In genomic region chr11:73972620-73973449, GRCh38 we compare ENCODE assay signal across 12 cellular contexts. TPM values are rescaled to one million over a fixed set of nuclear protein-coding genes. Genes with fewer than 3 reads are reported as not detected.
A peak's percentile ranks its signal among the peaks of the same experiment; 100 is the strongest.
DNase-seq lines count a peak whose midpoint lies in the region; ATAC-seq, FAIRE-seq and TF ChIP-seq lines count a peak whose summit lies in the region.
"Had no signal": no experiment of that assay in that cellular context is flagged by ENCODE, and none has a peak within 500 bp of the region (broad histone marks: within the 10 kb centered on the region; RNA-seq: fewer than 3 reads in every experiment).

No MANE protein-coding gene starts in this region.

- no peak overlapping the region for H3K4me2 ChIP-seq in K562 (ENCODE audit: insufficient read depth, low read length)

- CTCF ChIA-PET in K562 (lab: Yijun Ruan, JAX; ENCODE audit: low intra/inter-chr PET ratio) = no interaction called here

- no peaks in the 10 kb centered on the region for H3K9me1 ChIP-seq in K562 (ENCODE audit: control insufficient read depth, insufficient read depth, low read length)

- TF ChIP-seq CTCF in K562 (IDR thresholded peaks at IDR 0.05 in 2 of 3, conservative IDR thresholded peaks at IDR 0.05 in 1 of 3; ENCODE audit: insufficient read depth in 2 of 3, low read depth in 1 of 3, low read length in 3 of 3) = no peak

- peak; percentile 62; the same call in 1 of the 2 replicates for TF ChIP-seq POLR2A in K562 (conservative IDR thresholded peaks at IDR 0.05)

- H3K9me3 Mint-ChIP-seq in stimulated activated effector memory CD8-positive, alpha-beta T cell treated with anti-CD3 and anti-CD28 coated beads, Interleukin-12 subunit alpha, Interleukin-12 subunit beta, amount 100 ng/mL, for 72 hours = no peaks in the 10 kb centered on the region

- H4K20me1 ChIP-seq in K562 (replicated peaks; ENCODE audit: control insufficient read depth, insufficient read depth, low read length) = peaks cover 14% of the 10 kb centered on the region

- H3K4me3 Mint-ChIP-seq in stimulated activated effector memory CD8-positive, alpha-beta T cell treated with anti-CD3 and anti-CD28 coated beads, Interleukin-12 subunit alpha, Interleukin-12 subunit beta, amount 100 ng/mL, for 72 hours = peak overlapping the region; percentile 99

- H2AFZ ChIP-seq in K562 (ENCODE audit: low read depth, low read length) = no peak overlapping the region

- no peak for TF ChIP-seq RAD21 in K562 (CRISPR knock-in tag; conservative IDR thresholded peaks at IDR 0.05 in 1 of 2, IDR thresholded peaks at IDR 0.05 in 1 of 2)

- H3K4me1 ChIP-seq in K562 (replicated peaks in 1 of 2; ENCODE audit: control insufficient read depth in 2 of 2, insufficient read depth in 2 of 2, low read length in 2 of 2) = peaks cover 12 to 40% of the 10 kb centered on the region in 2 experiments; a peak in 4 of 5 replicates

- no peak overlapping the region for H3K4me3 ChIP-seq in K562
- H3K4me3 ChIP-seq: skin epidermis had no signal

- peak; percentile 49 for DNase-seq in activated T-cell treated with anti-CD3 and anti-CD28 coated beads, Interleukin-2, amount 50 U/mL, for 1 hour
- DNase-seq in activated T-cell treated with anti-CD3 and anti-CD28 coated beads for 4 hours = no peak
- DNase-seq in NAMALWA (ENCODE audit: low spot score) = peak; percentile 24
- peak in 2 of 4 experiments; percentile 10 to 25 for DNase-seq in K562 (ENCODE audit: extremely low read depth in 1 of 4, low spot score in 3 of 4)
- no peak for DNase-seq in stimulated activated effector memory CD8-positive, alpha-beta T cell treated with anti-CD3 and anti-CD28 coated beads, Interleukin-12 subunit alpha, Interleukin-12 subunit beta, amount 100 ng/mL, for 72 hours (ENCODE audit: low spot score in 2 of 2)
- DNase-seq in LoVo (ENCODE audit: low spot score) = no peak
- no peak for DNase-seq in activated effector memory CD4-positive, alpha-beta T cell treated with Interleukin-2 at 50 U/mL for 16 hours
- no peak for DNase-seq in superior temporal gyrus (ENCODE audit: extremely low spot score)
- DNase-seq: amygdala, MM.1S had no signal

- no peak for FAIRE-seq in K562 (lab: Jason Lieb, UNC)
- FAIRE-seq: TTC549 had no signal

- intact Hi-C loops in K562 (cut with micrococcal nuclease) = no loop called here

- no peak for TF ChIP-seq EP300 in K562 (IDR thresholded peaks at IDR 0.05; ENCODE audit: low read length)

- peak overlapping the region; percentile 98 for H3K27ac Mint-ChIP-seq in stimulated activated effector memory CD8-positive, alpha-beta T cell treated with anti-CD3 and anti-CD28 coated beads, Interleukin-12 subunit alpha, Interleukin-12 subunit beta, amount 100 ng/mL, for 72 hours

- in situ Hi-C loops in K562 (cut with MboI) = no loop called here

- POLR2A ChIA-PET in K562 (lab: Yijun Ruan, JAX) = interaction anchor here (0.6 to 5.7 kb wide), 10 partner anchors 8 to 267 kb away, joined by 3 to 54 read pairs (median 4); partner anchors contain the start of gene UCP2

- BruUV-seq in K562 (replicated peaks; lab: Mats Ljungman, UMichigan) = no TSS peak

- peak; percentile 11 for ATAC-seq in K562
- ATAC-seq in stimulated activated effector memory CD8-positive, alpha-beta T cell treated with anti-CD3 and anti-CD28 coated beads, Interleukin-12 subunit alpha, Interleukin-12 subunit beta, amount 100 ng/mL, for 72 hours = no peak

- peaks cover 96% of the 10 kb centered on the region for H3K4me1 Mint-ChIP-seq in stimulated activated effector memory CD8-positive, alpha-beta T cell treated with anti-CD3 and anti-CD28 coated beads, Interleukin-12 subunit alpha, Interleukin-12 subunit beta, amount 100 ng/mL, for 72 hours

- H3K27ac ChIP-seq in K562 (ENCODE audit: extremely low read depth, low read depth, low read length) = no peak overlapping the region

- H3K27me3 ChIP-seq in K562 (ENCODE audit: control insufficient read depth in 2 of 2, insufficient read depth in 2 of 2, low read length in 2 of 2) = no peaks in the 10 kb centered on the region

- H3K9me3 ChIP-seq in K562 (replicated peaks; ENCODE audit: control insufficient read depth, insufficient read depth, low read depth, low read length) = no peaks in the 10 kb centered on the region

- 63% methylated on average over 10 of the region's 11 CpGs for WGBS in K562 (ENCODE audit: insufficient coverage, low coverage, missing lambda C conversion rate)

- H3K36me3 Mint-ChIP-seq in stimulated activated effector memory CD8-positive, alpha-beta T cell treated with anti-CD3 and anti-CD28 coated beads, Interleukin-12 subunit alpha, Interleukin-12 subunit beta, amount 100 ng/mL, for 72 hours = peaks cover 79% of the 10 kb centered on the region

- H3K79me2 ChIP-seq in K562 (ENCODE audit: control insufficient read depth, insufficient read depth, low read length) = no peaks in the 10 kb centered on the region

- H3K36me3 ChIP-seq in K562 (ENCODE audit: control insufficient read depth, insufficient read depth, low read length) = peaks cover 41% of the 10 kb centered on the region

- peak overlapping the region in 1 of 2 experiments; percentile 73; a peak in 1 of 4 replicates for H3K9ac ChIP-seq in K562 (ENCODE audit: insufficient read depth in 1 of 2, low read depth in 2 of 2, low read length in 2 of 2)

TF ChIP-seq in K562, 482 proteins besides CTCF, POLR2A, EP300 and RAD21:
- TF ChIP-seq POLR2AphosphoS2 (IDR thresholded peaks at IDR 0.05; ENCODE audit: low read length) = peak; percentile 60; the same call in 1 of the 2 replicates
- TF ChIP-seq POLR2G (IDR thresholded peaks at IDR 0.05; ENCODE audit: low read depth, low read length) = peak; percentile 59
- TF ChIP-seq SUPT5H (IDR thresholded peaks at IDR 0.05) = 0 out of 2 replicates have a peak, but pooled peaks have one; percentile 21
- TF ChIP-seq ZNF764 (CRISPR knock-in tag; IDR thresholded peaks at IDR 0.05; ENCODE audit: low read depth) = no peak
- TF ChIP-seq SLC30A9 (CRISPR knock-in tag; IDR thresholded peaks at IDR 0.05) = no peak

RNA-seq across cellular contexts. Expression of gene UCP2, which starts 9.8 kb away (rescaled TPM):
- total RNA-seq in K562 (2011; cell fraction: chromatin; rRNA removed; ENCODE audit: low replicate concordance) = 125 and 263 TPM in 2 replicates
- 180 and 194 TPM in 2 replicates for total RNA-seq in K562 (2011; cell fraction: nucleolus; rRNA removed)
- total RNA-seq in K562 (2011; cell fraction: nucleoplasm; rRNA removed) = 161 and 172 TPM in 2 replicates
- total RNA-seq in K562 (2014; rRNA removed) (21.5 and 29.2 TPM in 2 replicates), K562 (2014; rRNA removed; fragmentation: Illumina TruSeq; extraction: Trizol) (19.6 and 24.1 TPM in 2 replicates), K562 (2015; rRNA removed; fragmentation: Illumina TruSeq; extraction: Trizol) (19.2 and 25.9 TPM in 2 replicates), K562 (2021) (141 and 152 TPM in 2 replicates)
- polyA plus RNA-seq in K562 (2011; rRNA removed) (45.6 and 59.3 TPM in 2 replicates), K562 (2014; fragmentation: Illumina TruSeq; extraction: Trizol) (147 and 173 TPM in 2 replicates), K562 (2014; fragmentation: Nextera tagmentation; extraction: Ambion mirVana) (100 to 1,000 TPM in 1 of 2 experiments, 10 to 100 TPM in 1; 95.7 to 216 TPM), K562 (2014; rRNA removed) (84.5 and 87.9 TPM in 2 replicates)
- polyA plus RNA-seq in K562 (2011; cell fraction: cytosol; rRNA removed) = 113 and 142 TPM in 2 replicates
- 52.2 and 60.9 TPM in 2 replicates for polyA plus RNA-seq in K562 (2011; cell fraction: nucleus; rRNA removed)
- 99.1 and 151 TPM in 2 replicates for polyA plus RNA-seq in K562 (2012)
- polyA minus RNA-seq in K562 (2011; rRNA and poly(A)+ RNA removed) = 59.5 and 95.2 TPM in 2 replicates
- 107 and 109 TPM in 2 replicates for polyA minus RNA-seq in K562 (2011; cell fraction: cytosol; rRNA and poly(A)+ RNA removed)
- polyA minus RNA-seq in K562 (2011; cell fraction: nucleus; rRNA and poly(A)+ RNA removed) = 69.9 and 106 TPM in 2 replicates

RNA-seq across cellular contexts. Expression of gene DNAJB13, which starts 22.0 kb away (rescaled TPM):
- 0.69 TPM in 1 of 2 replicates, not detected in the other for total RNA-seq in K562 (2011; cell fraction: chromatin; rRNA removed; ENCODE audit: low replicate concordance)
- total RNA-seq in K562 (2011; cell fraction: nucleolus; rRNA removed) = not detected in 2 replicates
- total RNA-seq in K562 (2011; cell fraction: nucleoplasm; rRNA removed) = 0.31 and 0.81 TPM in 2 replicates
- total RNA-seq in K562 (2014; rRNA removed) = not detected in 2 replicates
- not detected in 2 replicates for total RNA-seq in K562 (2014; rRNA removed; fragmentation: Illumina TruSeq; extraction: Trizol)
- total RNA-seq in K562 (2015; rRNA removed; fragmentation: Illumina TruSeq; extraction: Trizol) = not detected in 2 replicates
- total RNA-seq in K562 (2021) = not detected in 2 replicates
- polyA plus RNA-seq in K562 (2011; rRNA removed) = 0.14 and 0.46 TPM in 2 replicates
- polyA plus RNA-seq in K562 (2011; cell fraction: cytosol; rRNA removed) = 0.13 TPM in 1 of 2 replicates, not detected in the other
- 0.73 and 1.4 TPM in 2 replicates for polyA plus RNA-seq in K562 (2011; cell fraction: nucleus; rRNA removed)
- polyA plus RNA-seq in K562 (2012) = 0.08 and 0.10 TPM in 2 replicates
- not detected in 2 replicates for polyA plus RNA-seq in K562 (2014; fragmentation: Illumina TruSeq; extraction: Trizol)
- polyA plus RNA-seq in K562 (2014; fragmentation: Nextera tagmentation; extraction: Ambion mirVana) = not detected
- 0.04 TPM in 1 of 2 replicates, not detected in the other for polyA plus RNA-seq in K562 (2014; rRNA removed)
- 0.15 TPM in 1 of 2 replicates, not detected in the other for polyA minus RNA-seq in K562 (2011; rRNA and poly(A)+ RNA removed)
- polyA minus RNA-seq in K562 (2011; cell fraction: cytosol; rRNA and poly(A)+ RNA removed) = not detected in 2 replicates
- 0.13 and 0.44 TPM in 2 replicates for polyA minus RNA-seq in K562 (2011; cell fraction: nucleus; rRNA and poly(A)+ RNA removed)

RNA-seq across cellular contexts. Expression of gene UCP3, which starts 36.0 kb away (rescaled TPM):
- 2.3 and 3.3 TPM in 2 replicates for total RNA-seq in K562 (2011; cell fraction: chromatin; rRNA removed; ENCODE audit: low replicate concordance)
- 2.2 and 3.5 TPM in 2 replicates for total RNA-seq in K562 (2011; cell fraction: nucleolus; rRNA removed)
- 0.84 and 3.1 TPM in 2 replicates for total RNA-seq in K562 (2011; cell fraction: nucleoplasm; rRNA removed)
- total RNA-seq in K562 (2014; rRNA removed) = 0.05 and 0.94 TPM in 2 replicates
- 0.25 and 0.29 TPM in 2 replicates for total RNA-seq in K562 (2014; rRNA removed; fragmentation: Illumina TruSeq; extraction: Trizol)
- 0.41 and 0.65 TPM in 2 replicates for total RNA-seq in K562 (2015; rRNA removed; fragmentation: Illumina TruSeq; extraction: Trizol)
- total RNA-seq in K562 (2021) = 0.18 and 0.53 TPM in 2 replicates
- polyA plus RNA-seq in K562 (2011; rRNA removed) = 0.15 and 0.26 TPM in 2 replicates
- 0.24 and 0.27 TPM in 2 replicates for polyA plus RNA-seq in K562 (2011; cell fraction: cytosol; rRNA removed)
- 1.9 and 2.1 TPM in 2 replicates for polyA plus RNA-seq in K562 (2011; cell fraction: nucleus; rRNA removed)
- 0.46 and 0.66 TPM in 2 replicates for polyA plus RNA-seq in K562 (2012)
- 0.43 and 0.53 TPM in 2 replicates for polyA plus RNA-seq in K562 (2014; fragmentation: Illumina TruSeq; extraction: Trizol)
- not detected for polyA plus RNA-seq in K562 (2014; fragmentation: Nextera tagmentation; extraction: Ambion mirVana)
- 0.04 and 0.21 TPM in 2 replicates for polyA plus RNA-seq in K562 (2014; rRNA removed)
- 0.36 and 0.39 TPM in 2 replicates for polyA minus RNA-seq in K562 (2011; rRNA and poly(A)+ RNA removed)
- not detected in 2 replicates for polyA minus RNA-seq in K562 (2011; cell fraction: cytosol; rRNA and poly(A)+ RNA removed)
- 0.81 and 1.00 TPM in 2 replicates for polyA minus RNA-seq in K562 (2011; cell fraction: nucleus; rRNA and poly(A)+ RNA removed)

Comparison
In these comparisons a context has a peak if more than half of its experiments do, and no peak if none do; other contexts are left out.
1. DNase-seq: peak in activated T-cell treated with anti-CD3 and anti-CD28 coated beads, Interleukin-2, amount 50 U/mL, for 1 hour (single experiment) and NAMALWA (single experiment); none in activated T-cell treated with anti-CD3 and anti-CD28 coated beads for 4 hours (single experiment), stimulated activated effector memory CD8-positive, alpha-beta T cell treated with anti-CD3 and anti-CD28 coated beads, Interleukin-12 subunit alpha, Interleukin-12 subunit beta, amount 100 ng/mL, for 72 hours (0 of 2), LoVo (single experiment), activated effector memory CD4-positive, alpha-beta T cell treated with Interleukin-2 at 50 U/mL for 16 hours (single experiment) and superior temporal gyrus (single experiment).